1 cellular context compared by ENCODE assay signal in genomic region chr7:139016931-139017511, GRCh38.
TF ChIP-seq lines count a peak whose summit lies in the region.

No MANE protein-coding gene starts in this region.

TF ChIP-seq in K562, 482 proteins besides CTCF, POLR2A, EP300 and RAD21 (continued from another document):
- peak; percentile 82 for TF ChIP-seq DEAF1 (CRISPR knock-in tag; IDR thresholded peaks at IDR 0.05)
- no peak for TF ChIP-seq ZNF407 (IDR thresholded peaks at IDR 0.05; ENCODE audit: low read depth)
- TF ChIP-seq STAG1 (CRISPR knock-in tag; IDR thresholded peaks at IDR 0.05; ENCODE audit: borderline replicate concordance) = peak; percentile 67; the same call in 1 of the 2 replicates
- TF ChIP-seq XRCC5 (IDR thresholded peaks at IDR 0.05; ENCODE audit: low read depth, low read length) = 0 out of 2 replicates have a peak, but pooled peaks have one; percentile 26
- no peak for TF ChIP-seq MCM7 (IDR thresholded peaks at IDR 0.05)
- 0 out of 2 replicates have a peak, but pooled peaks have one; percentile 58 for TF ChIP-seq ZNF197 (CRISPR knock-in tag; IDR thresholded peaks at IDR 0.05; ENCODE audit: low read depth)
- 0 out of 2 replicates have a peak, but pooled peaks have one; percentile 39 for TF ChIP-seq CREM (IDR thresholded peaks at IDR 0.05; ENCODE audit: low read depth)
- TF ChIP-seq YY1 (IDR thresholded peaks at IDR 0.05; ENCODE audit: borderline replicate concordance in 1 of 3, control insufficient read depth in 1 of 3, extremely low read depth in 1 of 3, insufficient read depth in 3 of 3, insufficient read length in 1 of 3, insufficient replicate concordance in 2 of 3, low read depth in 1 of 3, low read length in 2 of 3) = peak in 1 of 3 experiments; percentile 21
- 0 out of 2 replicates have a peak, but pooled peaks have one; percentile 27 for TF ChIP-seq MYNN (IDR thresholded peaks at IDR 0.05)
- TF ChIP-seq MYNN (CRISPR knock-in tag; IDR thresholded peaks at IDR 0.05) = no peak
- peak in 1 of 2 experiments; percentile 47; a peak in 2 of 4 replicates for TF ChIP-seq ARNT (IDR thresholded peaks at IDR 0.05)
- peak; percentile 72; the same call in 1 of the 2 replicates for TF ChIP-seq CTBP1 (IDR thresholded peaks at IDR 0.05; ENCODE audit: borderline replicate concordance)
- TF ChIP-seq FOXJ2 (tag; IDR thresholded peaks at IDR 0.05) = peak; percentile 29; the same call in 1 of the 2 replicates
- TF ChIP-seq NFRKB (IDR thresholded peaks at IDR 0.05; ENCODE audit: low read depth) = no peak
- TF ChIP-seq CREB3L1 (IDR thresholded peaks at IDR 0.05; ENCODE audit: borderline replicate concordance, low read depth) = no peak
- TF ChIP-seq RCOR1 (IDR thresholded peaks at IDR 0.05; ENCODE audit: borderline replicate concordance in 1 of 2, low read depth in 2 of 2, low read length in 2 of 2) = peak in 1 of 2 experiments; percentile 84; a peak in 2 of 4 replicates
- TF ChIP-seq ARID2 (IDR thresholded peaks at IDR 0.05) = peak; percentile 71; the same call in 1 of the 2 replicates
- 0 out of 2 replicates have a peak, but pooled peaks have one; percentile 12 for TF ChIP-seq MYC (IDR thresholded peaks at IDR 0.05; ENCODE audit: low read depth, low read length)
- TF ChIP-seq MYC (CRISPR knock-in tag; IDR thresholded peaks at IDR 0.05; ENCODE audit: borderline replicate concordance, low read depth) = no peak
- TF ChIP-seq ATF4 (CRISPR knock-in tag; IDR thresholded peaks at IDR 0.05) = peak; percentile 42; the same call in 1 of the 2 replicates
- TF ChIP-seq RREB1 (CRISPR knock-in tag; IDR thresholded peaks at IDR 0.05) = 0 out of 2 replicates have a peak, but pooled peaks have one; percentile 15
- TF ChIP-seq ZNF354B (CRISPR knock-in tag; IDR thresholded peaks at IDR 0.05) = peak; percentile 50; the same call in 1 of the 2 replicates
- TF ChIP-seq SMC3 (conservative IDR thresholded peaks at IDR 0.05; ENCODE audit: insufficient read depth, low read depth, low read length) = peak; percentile 97
- 0 out of 2 replicates have a peak, but pooled peaks have one; percentile 35 for TF ChIP-seq FOXP1 (CRISPR knock-in tag; IDR thresholded peaks at IDR 0.05)
- TF ChIP-seq SMAD3 (CRISPR knock-in tag; conservative IDR thresholded peaks at IDR 0.05) = 0 out of 2 replicates have a peak, but pooled peaks have one; percentile 64
TF ChIP-seq in K562: peak in this region for 25.
